Comparison of ENCODE assay signal across 31 cellular contexts in the genomic region with DNA sequence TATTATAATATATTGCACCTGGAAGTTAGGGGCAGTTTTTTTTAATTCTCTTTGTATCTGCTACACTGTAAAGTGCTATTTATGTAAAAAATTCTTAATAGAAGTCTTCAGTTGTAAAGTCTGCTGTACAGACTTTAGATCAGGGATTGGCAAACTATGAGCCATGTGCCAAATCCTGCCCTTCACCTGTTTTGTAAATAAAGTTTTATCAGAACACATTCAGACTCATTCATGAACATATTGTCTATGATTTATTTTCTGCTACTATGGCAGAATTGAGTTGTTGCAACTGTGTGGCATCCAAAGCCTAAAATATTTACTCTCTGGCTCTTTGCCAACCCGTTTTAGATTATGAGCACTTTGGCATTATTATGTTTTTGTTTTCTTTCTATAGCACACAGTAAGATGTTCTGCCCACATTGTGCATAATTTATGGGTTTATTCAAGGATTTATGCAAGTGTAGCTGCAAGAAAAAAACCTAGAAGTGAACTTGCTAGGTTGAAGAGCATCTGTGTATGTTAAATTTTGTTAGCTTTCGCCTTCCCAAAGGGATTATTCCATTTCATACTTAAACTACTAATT. TPM values are rescaled to one million over a fixed set of nuclear protein-coding genes. Genes with fewer than 3 reads are reported as not detected.
A peak's percentile ranks its signal among the peaks of the same experiment; 100 is the strongest.
DNase-seq lines count a peak whose midpoint lies in the region; ATAC-seq, FAIRE-seq and TF ChIP-seq lines count a peak whose summit lies in the region.
"Had no signal": no experiment of that assay in that cellular context is flagged by ENCODE, and none has a peak within 500 bp of the region (broad histone marks: within the 10 kb centered on the region; RNA-seq: fewer than 3 reads in every experiment).

No MANE protein-coding gene starts in this region.

- no peaks in the 10 kb centered on the region for H3K27me3 ChIP-seq in neural progenitor cell
- H3K27me3 ChIP-seq: heart left ventricle, neutrophil, sigmoid colon, tibial nerve had no signal

- H3K4me3 Mint-ChIP-seq in neural progenitor cell, result no peak overlapping the region
- H3K4me3 Mint-ChIP-seq: activated B cell treated with CpG ODN at 0.5 μM for 24 hours, naive B cell had no signal

- intact Hi-C loops in Right ventricle myocardium inferior (cut with DNase I), result no loop called here

- peaks cover under 1% of the 10 kb centered on the region for H3K36me3 ChIP-seq in neural progenitor cell

- H3K9me3 Mint-ChIP-seq in neural progenitor cell, result peaks cover 12% of the 10 kb centered on the region
- H3K9me3 Mint-ChIP-seq: activated B cell treated with CpG ODN at 0.5 μM for 24 hours had no signal

- TF ChIP-seq EP300 in Ishikawa (IDR thresholded peaks at IDR 0.05; ENCODE audit: borderline replicate concordance), result no peak

- no peak overlapping the region for H3K9ac ChIP-seq in neural progenitor cell
- H3K9ac ChIP-seq: SK-N-SH had no signal

- H4K20me1 ChIP-seq in neural progenitor cell (ENCODE audit: low read depth), result no peaks in the 10 kb centered on the region

- no peaks in the 10 kb centered on the region for H3K4me1 ChIP-seq in neural progenitor cell
- H3K4me1 ChIP-seq: tibial nerve had no signal

- TF ChIP-seq CTCF in fibroblast of pulmonary artery (IDR thresholded peaks at IDR 0.05; ENCODE audit: low read length, missing control alignments), result no peak
- TF ChIP-seq CTCF in neural progenitor cell (IDR thresholded peaks at IDR 0.05), result no peak

- ATAC-seq in Right ventricle myocardium inferior (no peak), GM21737 (IDR thresholded peaks at IDR 0.05; ENCODE audit: unreplicated experiment) (no peak)
- ATAC-seq: heart left ventricle had no signal

- H3K36me3 Mint-ChIP-seq in neural progenitor cell, result peaks cover 16% of the 10 kb centered on the region

- H3K27ac Mint-ChIP-seq in neural progenitor cell, result no peak overlapping the region
- H3K27ac Mint-ChIP-seq: activated B cell treated with CpG ODN at 0.5 μM for 24 hours, progenitor cell of endocrine pancreas had no signal

- no peak for TF ChIP-seq RAD21 in Ishikawa (IDR thresholded peaks at IDR 0.05; ENCODE audit: low read depth)

- H3K4me1 Mint-ChIP-seq in neural progenitor cell, result peaks cover 6% of the 10 kb centered on the region

- DNase-seq in GM12891 (ENCODE audit: insufficient read length, low spot score) (no peak), NCI-H345 treated with DMSO at 0.1 percent for 48 hours (lab: John Stamatoyannopoulos, UW; ENCODE audit: unreplicated experiment) (peak; percentile 1), fibroblast of pulmonary artery (ENCODE audit: low read depth) (peak; percentile 10), neural progenitor cell (ENCODE audit: low spot score) (no peak), Right ventricle myocardium inferior (ENCODE audit: missing footprints) (no peak)
- DNase-seq: activated B cell treated with CpG ODN at 0.5 μM for 24 hours; activated CD4-positive, alpha-beta T cell treated with anti-CD3 and anti-CD28 coated beads, Interleukin-2, amount 50 U/mL, for 1 hour; activated effector memory CD4-positive, alpha-beta T cell treated with anti-CD3 and anti-CD28 coated beads, Interleukin-2, amount 50 U/mL, for 16 hours; activated T-cell treated with anti-CD3 and anti-CD28 coated beads, Interleukin-2, amount 50 U/mL, for 1 hour; central memory CD4-positive, alpha-beta T cell; cortex of kidney; DMS79; effector memory CD4-positive, alpha-beta T cell; HCEC 1CT; heart left ventricle; Karpas-422; midbrain; naive B cell; NCI-H187; NCI-H446; OCI-M1; sigmoid colon; SK-N-SH; stimulated activated CD4-positive, alpha-beta T cell treated with anti-CD3 and anti-CD28 coated beads, Interleukin-4, amount 100 ng/mL, for 24 hours had no signal

- FAIRE-seq in GM12891 (lab: Jason Lieb, UNC), result peak; percentile 23
- FAIRE-seq: keratinocyte had no signal

- H3K9me3 ChIP-seq in neural progenitor cell (ENCODE audit: low read depth), result no peaks in the 10 kb centered on the region
- H3K9me3 ChIP-seq: heart left ventricle, neutrophil, sigmoid colon, SK-N-SH, tibial nerve had no signal

- no peak overlapping the region for H2AFZ ChIP-seq in neural progenitor cell (replicated peaks)

- no peak overlapping the region for H3K4me2 ChIP-seq in neural progenitor cell
- H3K4me2 ChIP-seq: SK-N-SH had no signal

- H3K27ac ChIP-seq in neural progenitor cell, result no peak overlapping the region
- H3K27ac ChIP-seq: C4-2B, neutrophil, sigmoid colon, tibial nerve had no signal

- no peaks in the 10 kb centered on the region for H3F3A ChIP-seq in neural progenitor cell (ENCODE audit: low read depth)

- H3K79me2 ChIP-seq in neural progenitor cell (ENCODE audit: low read depth), result no peaks in the 10 kb centered on the region

- peaks cover 2% of the 10 kb centered on the region for H3K27me3 Mint-ChIP-seq in neural progenitor cell (ENCODE audit: insufficient read depth, low read depth)
- H3K27me3 Mint-ChIP-seq: activated B cell treated with CpG ODN at 0.5 μM for 24 hours, naive B cell, progenitor cell of endocrine pancreas had no signal

- no peak overlapping the region for H3K4me3 ChIP-seq in fibroblast of pulmonary artery (replicated peaks; ENCODE audit: low read depth, low read length)
- no peak overlapping the region for H3K4me3 ChIP-seq in neural progenitor cell
- H3K4me3 ChIP-seq: heart left ventricle, sigmoid colon, tibial nerve had no signal

- no peak for TF ChIP-seq POLR2A in GM12891 (IDR thresholded peaks at IDR 0.05; ENCODE audit: low read depth, low read length)

TF ChIP-seq in GM12891, 5 proteins besides CTCF, POLR2A, EP300 and RAD21:
- TF ChIP-seq POU2F2 (IDR thresholded peaks at IDR 0.05; ENCODE audit: low read depth, low read length) (no peak), POLR2AphosphoS5 (IDR thresholded peaks at IDR 0.05; ENCODE audit: low read depth, low read length) (no peak), PAX5 (IDR thresholded peaks at IDR 0.05; ENCODE audit: insufficient read depth, low read length, severe bottlenecking) (no peak), TAF1 (IDR thresholded peaks at IDR 0.05; ENCODE audit: low read depth, low read length) (no peak), SPI1 (IDR thresholded peaks at IDR 0.05; ENCODE audit: low read depth, low read length) (no peak)
TF ChIP-seq in GM12891: peak in this region for 0.

TF ChIP-seq in Ishikawa, 13 proteins besides CTCF, POLR2A, EP300 and RAD21:
- peak; percentile 12; the same call in 1 of the 2 replicates for TF ChIP-seq NFIC (IDR thresholded peaks at IDR 0.05)
- TF ChIP-seq, protein P1, sequence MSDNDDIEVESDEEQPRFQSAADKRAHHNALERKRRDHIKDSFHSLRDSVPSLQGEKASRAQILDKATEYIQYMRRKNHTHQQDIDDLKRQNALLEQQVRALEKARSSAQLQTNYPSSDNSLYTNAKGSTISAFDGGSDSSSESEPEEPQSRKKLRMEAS (IDR thresholded peaks at IDR 0.05), result no peak
- no peak for TF ChIP-seq TAF1 (IDR thresholded peaks at IDR 0.05; ENCODE audit: low read depth)
- TF ChIP-seq ZBTB7A (IDR thresholded peaks at IDR 0.05; ENCODE audit: low read depth), result no peak
TF ChIP-seq in Ishikawa: peak in this region for 1.

RNA-seq across cellular contexts. Expression of a gene that starts 56.9 kb away (rescaled TPM):
- 5.6 TPM for polyA plus RNA-seq in GM12891 (2012; ENCODE audit: low read depth, missing spikeins)
- total RNA-seq in neural progenitor cell (ENCODE audit: low replicate concordance) (27.0 and 44.8 TPM in 2 replicates), Right ventricle myocardium inferior (58.3 TPM)

Comparison
In these comparisons a context has a peak if more than half of its experiments do, and no peak if none do; other contexts are left out.
1. DNase-seq: peak in NCI-H345 treated with DMSO at 0.1 percent for 48 hours (single experiment) and fibroblast of pulmonary artery (single experiment); none in GM12891 (single experiment), neural progenitor cell (single experiment) and Right ventricle myocardium inferior (single experiment).